1 cellular context compared by ENCODE assay signal in the genomic region with DNA sequence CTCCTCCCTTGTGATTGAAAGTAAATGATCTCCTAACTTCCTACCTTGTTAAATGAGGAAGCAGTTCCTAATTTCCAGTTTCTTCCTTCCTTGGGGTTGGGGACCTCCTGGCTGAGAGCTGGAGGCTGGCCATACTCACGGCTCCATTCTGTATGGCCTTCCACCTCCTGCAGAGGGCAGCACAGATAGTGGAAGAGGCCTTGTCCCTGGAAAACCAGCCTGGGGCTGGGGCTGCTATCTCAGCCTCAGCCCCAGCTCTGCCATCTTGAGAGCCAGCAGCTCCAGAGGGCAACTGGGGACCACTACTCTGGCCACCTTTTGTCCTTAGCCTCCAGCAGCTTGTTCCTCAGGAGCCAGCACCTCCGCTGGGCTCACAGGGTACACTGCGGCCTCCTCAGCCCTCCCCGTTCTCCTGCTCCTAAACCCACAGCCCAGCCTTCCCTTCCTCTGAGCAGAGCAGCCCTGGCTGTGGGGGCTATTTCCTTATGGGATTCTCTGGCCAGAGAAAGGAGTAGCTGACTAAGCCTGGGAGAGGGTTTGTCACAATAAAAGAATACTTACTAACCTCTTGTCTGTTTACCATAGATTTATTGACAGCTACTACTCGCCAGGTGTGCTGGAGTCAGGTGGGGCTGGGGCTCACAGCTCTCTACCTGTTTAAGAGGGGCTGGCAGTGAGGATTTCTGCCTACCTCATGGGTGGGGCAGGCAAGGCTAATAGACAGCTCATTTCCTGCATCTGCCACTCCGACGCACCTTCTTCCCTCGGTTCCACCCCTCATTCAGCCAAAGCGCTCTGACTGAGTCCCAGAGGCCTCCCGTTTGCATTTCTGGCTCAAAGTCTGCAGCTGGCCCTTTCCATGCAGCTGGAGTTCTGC.
TF ChIP-seq lines count a peak whose summit lies in the region.

No MANE protein-coding gene starts in this region.

TF ChIP-seq in H1, 55 proteins besides CTCF, POLR2A, EP300 and RAD21:
- peak; percentile 77 for TF ChIP-seq YY1 (IDR thresholded peaks at IDR 0.05; ENCODE audit: low read depth, low read length)
- TF ChIP-seq HDAC2 (IDR thresholded peaks at IDR 0.05; ENCODE audit: borderline replicate concordance in 1 of 2, low read depth in 2 of 2, low read length in 2 of 2), result no peak
- TF ChIP-seq, protein P1, sequence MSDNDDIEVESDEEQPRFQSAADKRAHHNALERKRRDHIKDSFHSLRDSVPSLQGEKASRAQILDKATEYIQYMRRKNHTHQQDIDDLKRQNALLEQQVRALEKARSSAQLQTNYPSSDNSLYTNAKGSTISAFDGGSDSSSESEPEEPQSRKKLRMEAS (IDR thresholded peaks at IDR 0.05), result no peak
- TF ChIP-seq CHD1 (IDR thresholded peaks at IDR 0.05; ENCODE audit: low read depth, low read length), result no peak
TF ChIP-seq in H1: peak in this region for 1.
